Comparison of ENCODE assay signal across 11 cellular contexts in genomic region chr11:60916669-60917206, GRCh38. TPM values are rescaled to one million over a fixed set of nuclear protein-coding genes. Genes with fewer than 3 reads are reported as not detected.
A peak's percentile ranks its signal among the peaks of the same experiment; 100 is the strongest.
DNase-seq lines count a peak whose midpoint lies in the region; ATAC-seq, FAIRE-seq and TF ChIP-seq lines count a peak whose summit lies in the region.
"Had no signal": no experiment of that assay in that cellular context is flagged by ENCODE, and none has a peak within 500 bp of the region (broad histone marks: within the 10 kb centered on the region; RNA-seq: fewer than 3 reads in every experiment).

No MANE protein-coding gene starts in this region.

- H4K20me1 ChIP-seq in KMS-11 (ENCODE audit: insufficient read depth) (peaks cover 4% of the 10 kb centered on the region), mammary epithelial cell (ENCODE audit: insufficient read depth, low read length) (no peaks in the 10 kb centered on the region), HepG2 (ENCODE audit: insufficient read depth, low read length) (no peaks in the 10 kb centered on the region)

- TF ChIP-seq RAD21 in HepG2 (CRISPR knock-in tag; IDR thresholded peaks at IDR 0.05), result no peak

- POLR2A ChIA-PET in CD8-positive, alpha-beta memory T cell (lab: Charles Lee), result interaction anchor here (1.1 to 3.8 kb wide), 2 partner anchors 11 to 125 kb away, joined by 4 to 33 read pairs; partner anchors contain the start of gene PRPF19
- POLR2A ChIA-PET in HepG2 (lab: Yijun Ruan, JAX), result no interaction called here

- H3K4me1 Mint-ChIP-seq in CD8-positive, alpha-beta memory T cell, result peaks cover 47 to 64% (median 49%) of the 10 kb centered on the region in 3 donors
- H3K4me1 Mint-ChIP-seq in neural crest cell, result peaks cover 41% of the 10 kb centered on the region

- no peak overlapping the region for H3K27ac ChIP-seq in CD8-positive, alpha-beta memory T cell (ENCODE audit: low read depth, low read length)
- H3K27ac ChIP-seq in KMS-11 (no peak overlapping the region), mammary epithelial cell (ENCODE audit: insufficient read depth, low read depth, low read length) (peak overlapping the region; percentile 52), HepG2 (ENCODE audit: extremely low read length, insufficient read depth, low read length) (no peak overlapping the region)

- no peak for DNase-seq in CD8-positive, alpha-beta memory T cell
- no peak for DNase-seq in mammary epithelial cell
- no peak for DNase-seq in neural crest cell (ENCODE audit: low read depth, low spot score)
- no peak for DNase-seq in HepG2 (ENCODE audit: low spot score)
- no peak for DNase-seq in NCI-H748 treated with DMSO at 0.1 percent for 48 hours (lab: John Stamatoyannopoulos, UW)
- no peak for DNase-seq in stimulated activated CD4-positive, alpha-beta T cell treated with anti-CD3 and anti-CD28 coated beads, Interleukin-12 subunit alpha, Interleukin-12 subunit beta, amount 100 ng/mL, for 4 hours
- DNase-seq: activated CD4-positive, alpha-beta T cell treated with anti-CD3 and anti-CD28 coated beads, Interleukin-2, amount 50 U/mL, for 4 hours; KBM-7; NCI-H2029 treated with DMSO at 0.1 percent for 48 hours; retina had no signal

- FAIRE-seq in HepG2 (lab: Jason Lieb, UNC), result no peak

- WGBS in mammary epithelial cell (ENCODE audit: low coverage, missing lambda C conversion rate), result 63% methylated on average over 3 of the region's 3 CpGs
- WGBS in HepG2 (ENCODE audit: low lambda C conversion rate), result 56% methylated on average over 3 of the region's 3 CpGs

- H3K4me2 ChIP-seq in KMS-11 (peak overlapping the region; percentile 66), mammary epithelial cell (ENCODE audit: insufficient read depth, low read depth, low read length) (peak overlapping the region; percentile 21), HepG2 (ENCODE audit: low read depth, low read length) (no peak overlapping the region)

- H3K4me3 ChIP-seq in CD8-positive, alpha-beta memory T cell (ENCODE audit: low read length), result no peak overlapping the region
- H3K4me3 ChIP-seq in KMS-11 (IDR thresholded peaks at IDR 0.05; ENCODE audit: insufficient read depth, low read depth, low read length) (no peak overlapping the region), mammary epithelial cell (replicated peaks in 1 of 3; ENCODE audit: insufficient read depth in 1 of 3, low read depth in 2 of 3, low read length in 3 of 3) (no peak overlapping the region), HepG2 (replicated peaks in 1 of 3; ENCODE audit: insufficient read depth in 1 of 3, low read depth in 2 of 3, low read length in 3 of 3) (no peak overlapping the region)

- CTCF ChIA-PET in CD8-positive, alpha-beta memory T cell (lab: Charles Lee), result interaction anchor here (0.6 to 2.4 kb wide), 5 partner anchors 18 to 270 kb away, joined by 3 to 20 read pairs (median 5); partner anchors contain the start of gene CD6
- CTCF ChIA-PET in mammary epithelial cell (lab: Charles Lee; ENCODE audit: low non-redundant PET) (no interaction called here), HepG2 (lab: Yijun Ruan, JAX; ENCODE audit: low intra/inter-chr PET ratio, low total read pairs) (no interaction called here)

- TF ChIP-seq EP300 in HepG2 (IDR thresholded peaks at IDR 0.05; ENCODE audit: low read depth in 2 of 2, low read length in 2 of 2) (no peak), HepG2 (CRISPR knock-in tag; IDR thresholded peaks at IDR 0.05; ENCODE audit: borderline replicate concordance) (no peak)

- ATAC-seq in HepG2, result no peak

- no peaks in the 10 kb centered on the region for H3K9me3 ChIP-seq in CD8-positive, alpha-beta memory T cell (ENCODE audit: low read length)
- no peaks in the 10 kb centered on the region for H3K9me3 ChIP-seq in mammary epithelial cell (replicated peaks; ENCODE audit: insufficient read depth, low read length)
- H3K9me3 ChIP-seq in HepG2 (ENCODE audit: low read length), result no peaks in the 10 kb centered on the region

- H3K9ac ChIP-seq in KMS-11, result no peak overlapping the region
- no peak overlapping the region for H3K9ac ChIP-seq in mammary epithelial cell (ENCODE audit: insufficient read depth, low read length)
- H3K9ac ChIP-seq in HepG2 (ENCODE audit: insufficient read depth, low read depth, low read length), result no peak overlapping the region

- no peaks in the 10 kb centered on the region for H3K9me3 Mint-ChIP-seq in CD8-positive, alpha-beta memory T cell
- H3K9me3 Mint-ChIP-seq in neural crest cell, result no peaks in the 10 kb centered on the region

- peaks cover 0 to 3% of the 10 kb centered on the region in 2 donors for H3K27me3 Mint-ChIP-seq in CD8-positive, alpha-beta memory T cell
- peaks cover 2% of the 10 kb centered on the region for H3K27me3 Mint-ChIP-seq in neural crest cell (ENCODE audit: low read depth)

- intact Hi-C loops in mammary epithelial cell (cut with micrococcal nuclease), result loop anchor here (5.0 to 10.0 kb wide), 3 partner anchors 211 to 478 kb away; partner anchors contain the start of genes TMEM216 and VPS37C
- intact Hi-C loops in HepG2 (cut with micrococcal nuclease; ENCODE audit: unreplicated experiment), result no loop called here

- dilution Hi-C loops in mammary epithelial cell (cut with HindIII; ENCODE audit: low sequenced_read_pairs), result loop anchor here (5.0 kb wide), 1 partner anchor 89 kb away; no protein-coding TSS in a partner anchor

- no peak overlapping the region for H2AFZ ChIP-seq in KMS-11 (ENCODE audit: low read depth)
- no peak overlapping the region for H2AFZ ChIP-seq in mammary epithelial cell (ENCODE audit: low read depth, low read length)
- no peak overlapping the region for H2AFZ ChIP-seq in HepG2 (ENCODE audit: low read length)

- peaks cover 36% of the 10 kb centered on the region for H3K4me1 ChIP-seq in CD8-positive, alpha-beta memory T cell (ENCODE audit: insufficient read depth, low read length)
- peaks cover 48% of the 10 kb centered on the region for H3K4me1 ChIP-seq in KMS-11 (ENCODE audit: low read depth, poor library complexity, severe bottlenecking)
- H3K4me1 ChIP-seq in mammary epithelial cell (ENCODE audit: insufficient read depth, low read length), result peaks cover 51% of the 10 kb centered on the region
- H3K4me1 ChIP-seq in HepG2 (ENCODE audit: insufficient read depth, low read length), result peaks cover 27% of the 10 kb centered on the region

- TF ChIP-seq CTCF in KMS-11 (conservative IDR thresholded peaks at IDR 0.05; ENCODE audit: low read depth, low read length) (no peak), mammary epithelial cell (conservative IDR thresholded peaks at IDR 0.05 in 1 of 2, IDR thresholded peaks at IDR 0.05 in 1 of 2; ENCODE audit: extremely low read depth in 1 of 2, insufficient read depth in 1 of 2, low read depth in 1 of 2, low read length in 2 of 2) (no peak), neural crest cell (conservative IDR thresholded peaks at IDR 0.05) (no peak), HepG2 (CRISPR knock-in tag; IDR thresholded peaks at IDR 0.05) (no peak)

- H3K27ac Mint-ChIP-seq in CD8-positive, alpha-beta memory T cell, result peak overlapping the region; percentile 6 to 98 (median 66)
- no peak overlapping the region for H3K27ac Mint-ChIP-seq in neural crest cell (ENCODE audit: unreplicated experiment)

- no TSS peak for BruUV-seq in mammary epithelial cell (replicated peaks; lab: Mats Ljungman, UMichigan)
- BruUV-seq in HepG2 (replicated peaks; lab: Mats Ljungman, UMichigan), result no TSS peak

- H3K79me2 ChIP-seq in KMS-11 (ENCODE audit: insufficient read depth, low read depth) (peaks cover 48% of the 10 kb centered on the region), mammary epithelial cell (ENCODE audit: insufficient read depth, low read length) (peaks cover 61% of the 10 kb centered on the region), HepG2 (ENCODE audit: insufficient read depth, low read length) (no peaks in the 10 kb centered on the region)

- H3K27me3 ChIP-seq in CD8-positive, alpha-beta memory T cell (ENCODE audit: insufficient read depth, low read length, poor library complexity, severe bottlenecking), result no peaks in the 10 kb centered on the region
- H3K27me3 ChIP-seq in KMS-11 (ENCODE audit: insufficient read depth, low read depth) (no peaks in the 10 kb centered on the region), mammary epithelial cell (ENCODE audit: insufficient read depth, low read length) (no peaks in the 10 kb centered on the region), HepG2 (ENCODE audit: control insufficient read depth in 1 of 2, insufficient read depth in 2 of 2, low read length in 2 of 2) (no peaks in the 10 kb centered on the region)

- peaks cover 16 to 45% (median 16%) of the 10 kb centered on the region in 3 donors for H3K36me3 Mint-ChIP-seq in CD8-positive, alpha-beta memory T cell
- peaks cover 12% of the 10 kb centered on the region for H3K36me3 Mint-ChIP-seq in neural crest cell (ENCODE audit: low read depth)

- peaks cover 31% of the 10 kb centered on the region for H3K36me3 ChIP-seq in CD8-positive, alpha-beta memory T cell (ENCODE audit: insufficient read depth, low read length)
- H3K36me3 ChIP-seq in KMS-11 (ENCODE audit: insufficient read depth) (no peaks in the 10 kb centered on the region; the same call in 1 of the 2 replicates), mammary epithelial cell (ENCODE audit: insufficient read depth, low read length) (peaks cover 12% of the 10 kb centered on the region), HepG2 (replicated peaks in 1 of 2; ENCODE audit: control insufficient read depth in 1 of 2, insufficient read depth in 2 of 2, low read length in 2 of 2) (peaks cover 0 to 7% of the 10 kb centered on the region in 2 experiments; a peak in 3 of 5 replicates)

- in situ Hi-C loops in mammary epithelial cell (cut with MboI; ENCODE audit: low sequenced_read_pairs in 2 of 2) (no loop called here), HepG2 (cut with HindIII; ENCODE audit: extremely low pct_ligation_motif_present, low pct_unique_long_range_greater_than_20kb) (no loop called here)

- no peak for TF ChIP-seq POLR2A in HepG2 (IDR thresholded peaks at IDR 0.05; ENCODE audit: insufficient read depth in 1 of 2, low read depth in 2 of 2, low read length in 2 of 2)

- H3K4me3 Mint-ChIP-seq in CD8-positive, alpha-beta memory T cell, result peak overlapping the region in 5 of 7 donors; percentile 19 to 99 (median 47)
- peak overlapping the region; percentile 47 for H3K4me3 Mint-ChIP-seq in neural crest cell

RNA-seq across cellular contexts. Expression of gene TMEM109, which starts 2.8 kb away (rescaled TPM):
- 100 to 1,000 TPM; 144 to 147 TPM for total RNA-seq in CD8-positive, alpha-beta memory T cell
- polyA plus RNA-seq in CD8-positive, alpha-beta memory T cell, result 396 TPM
- 10 to 100 TPM; 19.8 to 44.9 TPM for total RNA-seq in mammary epithelial cell
- 35.0 TPM for polyA plus RNA-seq in mammary epithelial cell
- 50.8 TPM for polyA minus RNA-seq in mammary epithelial cell
- total RNA-seq in neural crest cell, result 64.4 and 65.6 TPM in 2 replicates
- 10.7 and 18.0 TPM in 2 replicates for total RNA-seq in HepG2 (2016; rRNA removed; fragmentation: Illumina TruSeq; extraction: Trizol)
- 4.0 TPM in 2 replicates for total RNA-seq in HepG2 (2016; cell fraction: cytosol; rRNA removed; fragmentation: Illumina TruSeq; extraction: Trizol; ENCODE audit: low read depth)
- 10.2 and 18.3 TPM in 2 replicates for total RNA-seq in HepG2 (2016; cell fraction: insoluble cytoplasmic fraction; rRNA removed; fragmentation: Illumina TruSeq; extraction: Trizol)
- 8.4 and 9.5 TPM in 2 replicates for total RNA-seq in HepG2 (2016; cell fraction: membrane; rRNA removed; fragmentation: Illumina TruSeq; extraction: Trizol)
- 14.1 and 14.6 TPM in 2 replicates for total RNA-seq in HepG2 (2016; cell fraction: nucleus; rRNA removed; fragmentation: Illumina TruSeq; extraction: Trizol)
- polyA plus RNA-seq in HepG2 (2011; rRNA removed), result 7.7 and 12.2 TPM in 2 replicates
- 9.5 and 10.2 TPM in 2 replicates for polyA plus RNA-seq in HepG2 (2011; cell fraction: cytosol; rRNA removed)
- 5.5 and 8.4 TPM in 2 replicates for polyA plus RNA-seq in HepG2 (2011; cell fraction: nucleus; rRNA removed)
- polyA plus RNA-seq in HepG2 (2012), result 12.8 and 19.4 TPM in 2 replicates
- polyA plus RNA-seq in HepG2 (2016; cell fraction: cytosol; fragmentation: Illumina TruSeq; extraction: Trizol; ENCODE audit: low read depth), result 3.7 TPM in 2 replicates
- polyA plus RNA-seq in HepG2 (2016; cell fraction: insoluble cytoplasmic fraction; fragmentation: Illumina TruSeq; extraction: Trizol; ENCODE audit: low read depth), result 12.7 and 13.2 TPM in 2 replicates
- 8.3 and 10.0 TPM in 2 replicates for polyA plus RNA-seq in HepG2 (2016; cell fraction: membrane; fragmentation: Illumina TruSeq; extraction: Trizol; ENCODE audit: low read depth)
- 29.4 and 33.0 TPM in 2 replicates for polyA plus RNA-seq in HepG2 (2016; cell fraction: nucleus; fragmentation: Illumina TruSeq; extraction: Trizol; ENCODE audit: insufficient read depth, low read depth)
- 9.0 and 55.3 TPM in 2 replicates for polyA minus RNA-seq in HepG2 (2011; rRNA and poly(A)+ RNA removed; ENCODE audit: low replicate concordance)
- 5.5 and 9.1 TPM in 2 replicates for polyA minus RNA-seq in HepG2 (2011; cell fraction: cytosol; rRNA and poly(A)+ RNA removed)
- polyA minus RNA-seq in HepG2 (2011; cell fraction: nucleus; rRNA and poly(A)+ RNA removed), result 2.2 and 4.5 TPM in 2 replicates

RNA-seq across cellular contexts. Expression of gene TMEM132A, which starts 7.5 kb away (rescaled TPM):
- total RNA-seq in CD8-positive, alpha-beta memory T cell, result under 1 TPM; 0.68 to 0.73 TPM
- polyA plus RNA-seq in CD8-positive, alpha-beta memory T cell, result not detected
- total RNA-seq in mammary epithelial cell, result 100 to 1,000 TPM in 1 of 2 donors, 10 to 100 TPM in 1; 48.7 to 114 TPM
- 32.0 TPM for polyA plus RNA-seq in mammary epithelial cell
- 16.7 TPM for polyA minus RNA-seq in mammary epithelial cell
- 195 and 216 TPM in 2 replicates for total RNA-seq in neural crest cell
- 8.4 and 32.9 TPM in 2 replicates for total RNA-seq in HepG2 (2016; rRNA removed; fragmentation: Illumina TruSeq; extraction: Trizol)
- total RNA-seq in HepG2 (2016; cell fraction: cytosol; rRNA removed; fragmentation: Illumina TruSeq; extraction: Trizol; ENCODE audit: low read depth), result 5.1 and 6.9 TPM in 2 replicates
- total RNA-seq in HepG2 (2016; cell fraction: insoluble cytoplasmic fraction; rRNA removed; fragmentation: Illumina TruSeq; extraction: Trizol), result 6.9 and 31.8 TPM in 2 replicates
- total RNA-seq in HepG2 (2016; cell fraction: membrane; rRNA removed; fragmentation: Illumina TruSeq; extraction: Trizol), result 11.9 and 13.4 TPM in 2 replicates
- total RNA-seq in HepG2 (2016; cell fraction: nucleus; rRNA removed; fragmentation: Illumina TruSeq; extraction: Trizol), result 34.0 and 34.7 TPM in 2 replicates
- 11.1 and 22.7 TPM in 2 replicates for polyA plus RNA-seq in HepG2 (2011; rRNA removed)
- polyA plus RNA-seq in HepG2 (2011; cell fraction: cytosol; rRNA removed), result 16.2 and 18.8 TPM in 2 replicates
- polyA plus RNA-seq in HepG2 (2011; cell fraction: nucleus; rRNA removed), result 103 and 122 TPM in 2 replicates
- 19.3 and 25.4 TPM in 2 replicates for polyA plus RNA-seq in HepG2 (2012)
- polyA plus RNA-seq in HepG2 (2016; cell fraction: cytosol; fragmentation: Illumina TruSeq; extraction: Trizol; ENCODE audit: low read depth), result 3.3 and 4.8 TPM in 2 replicates
- 7.6 and 10.7 TPM in 2 replicates for polyA plus RNA-seq in HepG2 (2016; cell fraction: insoluble cytoplasmic fraction; fragmentation: Illumina TruSeq; extraction: Trizol; ENCODE audit: low read depth)
- polyA plus RNA-seq in HepG2 (2016; cell fraction: membrane; fragmentation: Illumina TruSeq; extraction: Trizol; ENCODE audit: low read depth), result 8.3 and 10.4 TPM in 2 replicates
- polyA plus RNA-seq in HepG2 (2016; cell fraction: nucleus; fragmentation: Illumina TruSeq; extraction: Trizol; ENCODE audit: insufficient read depth, low read depth), result 64.1 and 72.1 TPM in 2 replicates
- polyA minus RNA-seq in HepG2 (2011; rRNA and poly(A)+ RNA removed; ENCODE audit: low replicate concordance), result 19.8 and 31.0 TPM in 2 replicates
- polyA minus RNA-seq in HepG2 (2011; cell fraction: cytosol; rRNA and poly(A)+ RNA removed), result 15.7 and 16.8 TPM in 2 replicates
- 19.7 and 26.0 TPM in 2 replicates for polyA minus RNA-seq in HepG2 (2011; cell fraction: nucleus; rRNA and poly(A)+ RNA removed)

RNA-seq across cellular contexts. Expression of gene PRPF19, which starts 10.4 kb away (rescaled TPM):
- total RNA-seq in CD8-positive, alpha-beta memory T cell, result 100 to 1,000 TPM; 201 to 204 TPM
- polyA plus RNA-seq in CD8-positive, alpha-beta memory T cell, result 19.0 TPM
- total RNA-seq in mammary epithelial cell (10 to 100 TPM; 70.0 to 93.2 TPM), neural crest cell (183 and 189 TPM in 2 replicates), HepG2 (2016; rRNA removed; fragmentation: Illumina TruSeq; extraction: Trizol) (91.1 and 115 TPM in 2 replicates)
- polyA plus RNA-seq in mammary epithelial cell (93.7 TPM), HepG2 (2011; rRNA removed) (25.0 and 27.4 TPM in 2 replicates)
- polyA minus RNA-seq in mammary epithelial cell, result 96.3 TPM
- 16.1 and 16.4 TPM in 2 replicates for total RNA-seq in HepG2 (2016; cell fraction: cytosol; rRNA removed; fragmentation: Illumina TruSeq; extraction: Trizol; ENCODE audit: low read depth)
- 93.5 and 104 TPM in 2 replicates for total RNA-seq in HepG2 (2016; cell fraction: insoluble cytoplasmic fraction; rRNA removed; fragmentation: Illumina TruSeq; extraction: Trizol)
- total RNA-seq in HepG2 (2016; cell fraction: membrane; rRNA removed; fragmentation: Illumina TruSeq; extraction: Trizol), result 37.9 and 40.5 TPM in 2 replicates
- 52.4 and 56.0 TPM in 2 replicates for total RNA-seq in HepG2 (2016; cell fraction: nucleus; rRNA removed; fragmentation: Illumina TruSeq; extraction: Trizol)
- 19.8 and 29.8 TPM in 2 replicates for polyA plus RNA-seq in HepG2 (2011; cell fraction: cytosol; rRNA removed)
- 32.6 and 32.8 TPM in 2 replicates for polyA plus RNA-seq in HepG2 (2011; cell fraction: nucleus; rRNA removed)
- polyA plus RNA-seq in HepG2 (2012), result 56.0 and 62.2 TPM in 2 replicates
- 14.7 and 16.9 TPM in 2 replicates for polyA plus RNA-seq in HepG2 (2016; cell fraction: cytosol; fragmentation: Illumina TruSeq; extraction: Trizol; ENCODE audit: low read depth)
- 125 and 138 TPM in 2 replicates for polyA plus RNA-seq in HepG2 (2016; cell fraction: insoluble cytoplasmic fraction; fragmentation: Illumina TruSeq; extraction: Trizol; ENCODE audit: low read depth)
- polyA plus RNA-seq in HepG2 (2016; cell fraction: membrane; fragmentation: Illumina TruSeq; extraction: Trizol; ENCODE audit: low read depth), result 33.6 and 36.5 TPM in 2 replicates
- 76.8 and 76.9 TPM in 2 replicates for polyA plus RNA-seq in HepG2 (2016; cell fraction: nucleus; fragmentation: Illumina TruSeq; extraction: Trizol; ENCODE audit: insufficient read depth, low read depth)
- polyA minus RNA-seq in HepG2 (2011; rRNA and poly(A)+ RNA removed; ENCODE audit: low replicate concordance), result 52.3 and 71.1 TPM in 2 replicates
- polyA minus RNA-seq in HepG2 (2011; cell fraction: cytosol; rRNA and poly(A)+ RNA removed), result 22.3 and 28.6 TPM in 2 replicates
- polyA minus RNA-seq in HepG2 (2011; cell fraction: nucleus; rRNA and poly(A)+ RNA removed), result 33.5 and 39.2 TPM in 2 replicates

RNA-seq across cellular contexts. Expression of gene SLC15A3, which starts 35.2 kb away (rescaled TPM):
- 1 to 10 TPM; 1.2 to 1.5 TPM for total RNA-seq in CD8-positive, alpha-beta memory T cell
- polyA plus RNA-seq in CD8-positive, alpha-beta memory T cell, result not detected
- total RNA-seq in mammary epithelial cell, result under 1 TPM; 0.16 to 0.17 TPM
- 0.07 TPM for polyA plus RNA-seq in mammary epithelial cell
- not detected for polyA minus RNA-seq in mammary epithelial cell
- total RNA-seq in neural crest cell, result 7.4 and 10.4 TPM in 2 replicates
- total RNA-seq in HepG2 (2016; rRNA removed; fragmentation: Illumina TruSeq; extraction: Trizol), result 0.58 and 0.77 TPM in 2 replicates
- total RNA-seq in HepG2 (2016; cell fraction: cytosol; rRNA removed; fragmentation: Illumina TruSeq; extraction: Trizol; ENCODE audit: low read depth), result 0.09 TPM in 1 of 2 replicates, not detected in the other
- total RNA-seq in HepG2 (2016; cell fraction: insoluble cytoplasmic fraction; rRNA removed; fragmentation: Illumina TruSeq; extraction: Trizol), result 0.49 and 1.1 TPM in 2 replicates
- 0.49 and 1.1 TPM in 2 replicates for total RNA-seq in HepG2 (2016; cell fraction: membrane; rRNA removed; fragmentation: Illumina TruSeq; extraction: Trizol)
- 1.8 and 2.8 TPM in 2 replicates for total RNA-seq in HepG2 (2016; cell fraction: nucleus; rRNA removed; fragmentation: Illumina TruSeq; extraction: Trizol)
- 0.45 and 1.1 TPM in 2 replicates for polyA plus RNA-seq in HepG2 (2011; rRNA removed)
- polyA plus RNA-seq in HepG2 (2011; cell fraction: cytosol; rRNA removed), result 0.23 and 0.60 TPM in 2 replicates
- 0.97 and 1.0 TPM in 2 replicates for polyA plus RNA-seq in HepG2 (2011; cell fraction: nucleus; rRNA removed)
- 0.27 TPM in 1 of 2 replicates, not detected in the other for polyA plus RNA-seq in HepG2 (2012)
- 0.18 and 0.51 TPM in 2 replicates for polyA plus RNA-seq in HepG2 (2016; cell fraction: cytosol; fragmentation: Illumina TruSeq; extraction: Trizol; ENCODE audit: low read depth)
- polyA plus RNA-seq in HepG2 (2016; cell fraction: insoluble cytoplasmic fraction; fragmentation: Illumina TruSeq; extraction: Trizol; ENCODE audit: low read depth), result 0.53 and 0.84 TPM in 2 replicates
- 0.44 and 0.58 TPM in 2 replicates for polyA plus RNA-seq in HepG2 (2016; cell fraction: membrane; fragmentation: Illumina TruSeq; extraction: Trizol; ENCODE audit: low read depth)
- polyA plus RNA-seq in HepG2 (2016; cell fraction: nucleus; fragmentation: Illumina TruSeq; extraction: Trizol; ENCODE audit: insufficient read depth, low read depth), result 1.3 TPM in 1 of 2 replicates, not detected in the other
- 1.4 and 4.0 TPM in 2 replicates for polyA minus RNA-seq in HepG2 (2011; rRNA and poly(A)+ RNA removed; ENCODE audit: low replicate concordance)
- polyA minus RNA-seq in HepG2 (2011; cell fraction: cytosol; rRNA and poly(A)+ RNA removed), result 0.97 and 1.5 TPM in 2 replicates
- 1.5 and 1.6 TPM in 2 replicates for polyA minus RNA-seq in HepG2 (2011; cell fraction: nucleus; rRNA and poly(A)+ RNA removed)

RNA-seq across cellular contexts. Expression of gene ZP1, which starts 49.4 kb away (rescaled TPM):
- total RNA-seq in CD8-positive, alpha-beta memory T cell, result not detected
- polyA plus RNA-seq in CD8-positive, alpha-beta memory T cell, result 0.22 TPM
- total RNA-seq in mammary epithelial cell, result not detected
- polyA plus RNA-seq in mammary epithelial cell, result not detected
- not detected for polyA minus RNA-seq in mammary epithelial cell
- not detected in 2 replicates for total RNA-seq in neural crest cell
- total RNA-seq in HepG2 (2016; rRNA removed; fragmentation: Illumina TruSeq; extraction: Trizol), result not detected in 2 replicates
- total RNA-seq in HepG2 (2016; cell fraction: cytosol; rRNA removed; fragmentation: Illumina TruSeq; extraction: Trizol; ENCODE audit: low read depth), result not detected in 2 replicates
- total RNA-seq in HepG2 (2016; cell fraction: insoluble cytoplasmic fraction; rRNA removed; fragmentation: Illumina TruSeq; extraction: Trizol), result not detected in 2 replicates
- not detected in 2 replicates for total RNA-seq in HepG2 (2016; cell fraction: membrane; rRNA removed; fragmentation: Illumina TruSeq; extraction: Trizol)
- not detected in 2 replicates for total RNA-seq in HepG2 (2016; cell fraction: nucleus; rRNA removed; fragmentation: Illumina TruSeq; extraction: Trizol)
- 0.16 and 0.26 TPM in 2 replicates for polyA plus RNA-seq in HepG2 (2011; rRNA removed)
- 0.05 and 0.25 TPM in 2 replicates for polyA plus RNA-seq in HepG2 (2011; cell fraction: cytosol; rRNA removed)
- 0.82 and 1.1 TPM in 2 replicates for polyA plus RNA-seq in HepG2 (2011; cell fraction: nucleus; rRNA removed)
- not detected in 2 replicates for polyA plus RNA-seq in HepG2 (2012)
- not detected in 2 replicates for polyA plus RNA-seq in HepG2 (2016; cell fraction: cytosol; fragmentation: Illumina TruSeq; extraction: Trizol; ENCODE audit: low read depth)
- not detected in 2 replicates for polyA plus RNA-seq in HepG2 (2016; cell fraction: insoluble cytoplasmic fraction; fragmentation: Illumina TruSeq; extraction: Trizol; ENCODE audit: low read depth)
- not detected in 2 replicates for polyA plus RNA-seq in HepG2 (2016; cell fraction: membrane; fragmentation: Illumina TruSeq; extraction: Trizol; ENCODE audit: low read depth)
- polyA plus RNA-seq in HepG2 (2016; cell fraction: nucleus; fragmentation: Illumina TruSeq; extraction: Trizol; ENCODE audit: insufficient read depth, low read depth), result not detected in 2 replicates
- not detected in 2 replicates for polyA minus RNA-seq in HepG2 (2011; rRNA and poly(A)+ RNA removed; ENCODE audit: low replicate concordance)
- polyA minus RNA-seq in HepG2 (2011; cell fraction: cytosol; rRNA and poly(A)+ RNA removed), result not detected in 2 replicates
- polyA minus RNA-seq in HepG2 (2011; cell fraction: nucleus; rRNA and poly(A)+ RNA removed), result not detected in 2 replicates
